In the genomic region with DNA sequence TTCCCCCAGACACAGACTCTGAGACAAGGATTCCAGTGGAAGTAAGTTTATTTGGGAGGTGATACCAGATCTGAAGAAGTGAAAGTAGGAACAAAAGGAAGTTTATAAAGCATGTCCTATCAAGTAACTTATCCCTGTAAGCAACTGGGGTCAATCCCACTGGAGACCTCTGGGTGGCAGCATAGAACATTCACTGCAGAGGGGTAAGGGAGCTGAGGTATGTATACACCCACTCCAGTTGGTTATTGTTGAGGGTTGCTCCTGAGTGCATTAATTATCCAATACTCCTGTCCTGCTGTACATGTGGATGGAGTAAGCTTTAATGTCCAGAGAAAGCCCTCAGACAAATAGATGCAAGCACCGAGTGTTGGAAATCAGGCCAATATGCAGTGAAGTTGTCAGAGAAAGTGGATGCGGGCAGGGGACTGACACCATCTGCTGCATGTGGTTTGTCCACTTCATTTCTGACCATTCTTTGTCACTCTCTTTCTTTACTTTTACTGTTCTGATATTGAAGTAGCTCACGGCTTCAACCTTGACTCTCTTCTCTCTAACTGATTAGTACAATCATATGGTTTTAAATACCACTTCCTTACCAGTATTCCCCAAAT, we compare ENCODE assay signal across 8 cellular contexts.
DNase-seq lines count a peak whose midpoint lies in the region; ATAC-seq lines count a peak whose summit lies in the region.

No MANE protein-coding gene starts in this region.

- DNase-seq in NCI-H510A treated with DMSO at 0.1 percent for 48 hours (lab: John Stamatoyannopoulos, UW), result peak; percentile 29
- DNase-seq in NCI-H510A (lab: John Stamatoyannopoulos, UW), result no peak
- DNase-seq in MV-4-11 (lab: John Stamatoyannopoulos, UW), result peak; percentile 68
- peak; percentile 20 for DNase-seq in activated T-cell treated with anti-CD3 and anti-CD28 coated beads for 24 hours (ENCODE audit: low read depth)
- DNase-seq in iPS DF 19.7 (ENCODE audit: low read depth, low spot score), result peak; percentile 38
- peak; percentile 14 for DNase-seq in stromal cell of bone marrow (ENCODE audit: low read depth)

- no peak for ATAC-seq in GM18519 (IDR thresholded peaks at IDR 0.05; ENCODE audit: low FRiP score, unreplicated experiment)
- ATAC-seq in GM18517 (IDR thresholded peaks at IDR 0.05; ENCODE audit: unreplicated experiment), result no peak
